In genomic region chr7:48105045-48105444, GRCh38 we compare ENCODE assay signal across 12 cellular contexts.
"Had no signal": no experiment of that assay in that cellular context is flagged by ENCODE, and none has a peak within 500 bp of the region (broad histone marks: within the 10 kb centered on the region; RNA-seq: fewer than 3 reads in every experiment).

No MANE protein-coding gene starts in this region.

- DNase-seq: activated CD4-positive, CD25-positive, alpha-beta regulatory T cell treated with anti-CD3 and anti-CD28 coated beads, Interleukin-2, amount 50 U/mL, for 72 hours; caudate nucleus; effector CD4-positive, alpha-beta T cell; left ventricle myocardium superior; stimulated activated CD4-positive, alpha-beta T cell treated with anti-CD3 and anti-CD28 coated beads, Interleukin-4, amount 100 ng/mL, for 4 hours; T-helper 9 cell; tibial artery had no signal

- H3K9me3 ChIP-seq: gastroesophageal sphincter, right atrium auricular region, tibial artery, vagina had no signal

- H3K4me3 ChIP-seq: coronary artery, gastroesophageal sphincter, right atrium auricular region, skin epidermis, tibial artery, vagina had no signal

- ATAC-seq: gastroesophageal sphincter, left ventricle myocardium superior had no signal

- H3K27me3 ChIP-seq: gastroesophageal sphincter, right atrium auricular region, tibial artery, vagina had no signal

- H3K27ac ChIP-seq: coronary artery, gastroesophageal sphincter, right atrium auricular region, skin epidermis, tibial artery, vagina had no signal

- H3K4me1 ChIP-seq: gastroesophageal sphincter, right atrium auricular region, tibial artery, vagina had no signal
